Comparison of ENCODE assay signal across 11 cellular contexts in the genomic region with DNA sequence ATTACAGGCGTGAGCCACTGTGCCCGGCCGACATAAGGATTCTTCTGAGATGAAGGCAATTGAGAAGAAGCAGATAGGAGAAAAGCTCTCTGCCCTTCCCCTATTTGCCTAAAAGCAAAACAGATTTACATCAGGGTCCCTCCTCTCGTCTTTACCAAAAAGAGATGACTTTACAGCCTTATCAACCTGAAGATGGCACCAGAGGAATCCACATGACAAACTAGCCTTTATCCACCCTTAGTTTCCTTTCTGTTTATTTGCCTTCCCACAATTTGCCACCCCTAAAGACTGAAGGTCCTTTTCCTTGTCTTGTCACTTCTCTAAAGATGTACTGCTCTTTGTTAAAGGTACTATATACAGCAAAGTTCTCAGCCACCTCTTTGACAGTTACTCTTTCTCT.
DNase-seq lines count a peak whose midpoint lies in the region; TF ChIP-seq lines count a peak whose summit lies in the region.
"Had no signal": no experiment of that assay in that cellular context is flagged by ENCODE, and none has a peak within 500 bp of the region (broad histone marks: within the 10 kb centered on the region; RNA-seq: fewer than 3 reads in every experiment).

No MANE protein-coding gene starts in this region.

- H3K4me1 Mint-ChIP-seq in activated naive CD4-positive, alpha-beta T cell treated with anti-CD3 and anti-CD28 coated beads, Interleukin-2, amount 50 U/mL, for 24 hours = peaks cover 18% of the 10 kb centered on the region

- H3K4me3 Mint-ChIP-seq in activated naive CD4-positive, alpha-beta T cell treated with anti-CD3 and anti-CD28 coated beads, Interleukin-2, amount 50 U/mL, for 24 hours = no peak overlapping the region

- TF ChIP-seq CTCF in LNCaP clone FGC (IDR thresholded peaks at IDR 0.05; ENCODE audit: control insufficient read depth, extremely low read depth, insufficient read depth) = peak; percentile 57
- TF ChIP-seq CTCF in epithelial cell of esophagus (IDR thresholded peaks at IDR 0.05; ENCODE audit: insufficient read depth, low read depth, low read length, missing control alignments) = peak; percentile 15

- H3K36me3 Mint-ChIP-seq in activated naive CD4-positive, alpha-beta T cell treated with anti-CD3 and anti-CD28 coated beads, Interleukin-2, amount 50 U/mL, for 24 hours = peaks cover 15% of the 10 kb centered on the region

- H3K4me3 ChIP-seq in LNCaP clone FGC (ENCODE audit: low read depth, low read length) (no peak overlapping the region), epithelial cell of esophagus (ENCODE audit: low read length) (no peak overlapping the region)
- H3K4me3 ChIP-seq: stomach had no signal

- H3K9me3 Mint-ChIP-seq in activated naive CD4-positive, alpha-beta T cell treated with anti-CD3 and anti-CD28 coated beads, Interleukin-2, amount 50 U/mL, for 24 hours = no peaks in the 10 kb centered on the region

- DNase-seq in activated naive CD4-positive, alpha-beta T cell (lab: John Stamatoyannopoulos, UW) = no peak
- DNase-seq in LNCaP clone FGC (ENCODE audit: low read depth) (no peak), epithelial cell of esophagus (ENCODE audit: low read depth) (peak; percentile 24), superior temporal gyrus (ENCODE audit: extremely low spot score) (peak; percentile 82), retina (no peak), NCI-H2107 (lab: John Stamatoyannopoulos, UW) (no peak), COLO829 (ENCODE audit: low spot score) (no peak)
- DNase-seq: Caco-2, NCI-H446 treated with DMSO at 0.1 percent for 48 hours, stomach had no signal

- no peaks in the 10 kb centered on the region for H3K27me3 Mint-ChIP-seq in activated naive CD4-positive, alpha-beta T cell treated with anti-CD3 and anti-CD28 coated beads, Interleukin-2, amount 50 U/mL, for 24 hours

- peak overlapping the region; percentile 38 for H3K27ac Mint-ChIP-seq in activated naive CD4-positive, alpha-beta T cell treated with anti-CD3 and anti-CD28 coated beads, Interleukin-2, amount 50 U/mL, for 24 hours

Comparison
In these comparisons a context has a peak if more than half of its experiments do, and no peak if none do; other contexts are left out.
1. DNase-seq: peak in epithelial cell of esophagus (single experiment) and superior temporal gyrus (single experiment); none in activated naive CD4-positive, alpha-beta T cell (0 of 4), LNCaP clone FGC (single experiment), retina (single experiment), NCI-H2107 (single experiment) and COLO829 (single experiment).